In the genomic region with DNA sequence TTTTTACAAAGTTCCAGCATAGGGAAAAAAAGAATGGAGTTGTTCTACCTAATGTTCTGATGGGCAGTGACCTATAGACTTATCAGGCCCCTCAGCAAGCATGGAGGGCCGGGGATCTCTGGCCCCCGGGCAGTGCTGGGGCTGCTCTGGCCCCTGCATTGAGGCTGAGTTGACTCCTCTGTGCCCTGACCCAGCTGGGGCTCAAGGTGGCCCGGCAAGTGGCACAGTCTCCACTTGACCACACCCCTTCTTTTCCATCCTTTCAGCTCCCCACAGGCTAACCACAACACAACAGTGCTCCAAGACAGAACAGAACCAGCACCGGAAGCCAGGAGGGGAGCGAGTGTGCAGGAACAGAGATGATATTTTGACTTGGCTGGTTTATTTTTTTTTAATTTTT, we compare ENCODE assay signal across 20 cellular contexts. TPM values are rescaled to one million over a fixed set of nuclear protein-coding genes. Genes with fewer than 3 reads are reported as not detected.
DNase-seq lines count a peak whose midpoint lies in the region; ATAC-seq and TF ChIP-seq lines count a peak whose summit lies in the region.
"Had no signal": no experiment of that assay in that cellular context is flagged by ENCODE, and none has a peak within 500 bp of the region (broad histone marks: within the 10 kb centered on the region; RNA-seq: fewer than 3 reads in every experiment).

No MANE protein-coding gene starts in this region.

- H4K20me1 ChIP-seq in BLaER1 treated with 17β-estradiol and CSF1 and Interleukin-3, amounts not matched to agents 10 nM and 100 nM = no peaks in the 10 kb centered on the region

- no peaks in the 10 kb centered on the region for H3K9me3 Mint-ChIP-seq in CD8-positive, alpha-beta T cell
- H3K9me3 Mint-ChIP-seq in memory B cell = no peaks in the 10 kb centered on the region
- H3K9me3 Mint-ChIP-seq: brain had no signal

- intact Hi-C loops in CD8-positive, alpha-beta T cell (cut with DNase I, micrococcal nuclease) = loop anchor here in 1 of 2 experiments (1.0 kb wide), 1 partner anchor 14 kb away; no protein-coding TSS in a partner anchor

- no peaks in the 10 kb centered on the region for H3K79me1 ChIP-seq in trophoblast cell (ENCODE audit: low read length)

- CTCF ChIA-PET in CD8-positive, alpha-beta T cell (lab: Charles Lee) = interaction anchor here (0.7 to 2.5 kb wide), 4 partner anchors 10 to 25 kb away, joined by 3 to 12 read pairs (median 5); no protein-coding TSS in a partner anchor

- H3K4me2 ChIP-seq in BLaER1 treated with 17β-estradiol and CSF1 and Interleukin-3, amounts not matched to agents 10 nM and 100 nM = peak overlapping the region; percentile 49 to 88 (median 60)
- no peak overlapping the region for H3K4me2 ChIP-seq in trophoblast cell (ENCODE audit: low read length)

- H3K23ac ChIP-seq in trophoblast cell (ENCODE audit: low read length) = no peak overlapping the region

- no CpG with 5 or more reads among the region's 5 CpGs for WGBS in trophoblast cell (ENCODE audit: extremely low coverage, insufficient coverage, insufficient read length)

- DNase-seq in CD8-positive, alpha-beta T cell = peak in 1 of 7 experiments; percentile 34
- DNase-seq in memory B cell (ENCODE audit: low spot score in 2 of 2) = no peak
- DNase-seq in trophoblast cell = no peak
- DNase-seq in DMS153 (lab: John Stamatoyannopoulos, UW) = no peak
- DNase-seq: activated T-cell treated with anti-CD3 and anti-CD28 coated beads for 4 hours; dermis blood vessel endothelial cell; DMS53; MM.1S; NCI-H1930; NCI-H510A treated with DMSO at 0.1 percent for 48 hours; stimulated activated CD4-positive, alpha-beta T cell treated with anti-CD3 and anti-CD28 coated beads, Interleukin-2, amount 100 ng/mL, for 24 hours; T1000 had no signal

- H3K14ac ChIP-seq in trophoblast cell (ENCODE audit: low read length) = no peak overlapping the region

- no peak overlapping the region for H3K4me3 Mint-ChIP-seq in CD8-positive, alpha-beta T cell
- no peak overlapping the region for H3K4me3 Mint-ChIP-seq in memory B cell
- H3K4me3 Mint-ChIP-seq: brain had no signal

- H3K9me3 ChIP-seq in BLaER1 treated with 17β-estradiol and CSF1 and Interleukin-3, amounts not matched to agents 10 nM and 100 nM (replicated peaks in 1 of 11) = no peaks in the 10 kb centered on the region
- no peaks in the 10 kb centered on the region for H3K9me3 ChIP-seq in CD8-positive, alpha-beta T cell (ENCODE audit: low read length)
- H3K9me3 ChIP-seq in KOPT-K1 (ENCODE audit: insufficient read depth, low read length, poor library complexity, severe bottlenecking) (no peaks in the 10 kb centered on the region), trophoblast cell (ENCODE audit: insufficient read depth, low read depth, low read length) (peaks cover 13% of the 10 kb centered on the region)
- H3K9me3 ChIP-seq: HAP-1 had no signal

- no peaks in the 10 kb centered on the region for H3K79me2 ChIP-seq in trophoblast cell (ENCODE audit: control insufficient read depth, insufficient read depth, low read length, poor library complexity)
- H3K79me2 ChIP-seq: parathyroid adenoma had no signal

- no peak overlapping the region for H4K8ac ChIP-seq in trophoblast cell (ENCODE audit: low read depth, low read length)

- H3K36me3 ChIP-seq in BLaER1 treated with 17β-estradiol and CSF1 and Interleukin-3, amounts not matched to agents 10 nM and 100 nM = no peaks in the 10 kb centered on the region
- no peaks in the 10 kb centered on the region for H3K36me3 ChIP-seq in CD8-positive, alpha-beta T cell (ENCODE audit: insufficient read depth, low read length)
- no peaks in the 10 kb centered on the region for H3K36me3 ChIP-seq in KOPT-K1 (ENCODE audit: insufficient read depth, low read length)
- H3K36me3 ChIP-seq in trophoblast cell (ENCODE audit: control insufficient read depth in 1 of 2, insufficient read depth in 2 of 2, low read length in 2 of 2) = no peaks in the 10 kb centered on the region
- H3K36me3 ChIP-seq: HAP-1 had no signal

- H3K27ac Mint-ChIP-seq in CD8-positive, alpha-beta T cell = peak overlapping the region; percentile 92
- H3K27ac Mint-ChIP-seq in memory B cell = no peak overlapping the region
- H3K27ac Mint-ChIP-seq: brain had no signal

- H4K91ac ChIP-seq in trophoblast cell (ENCODE audit: low read depth, low read length) = no peak overlapping the region

- POLR2A ChIA-PET in CD8-positive, alpha-beta T cell (lab: Charles Lee) = interaction anchor here (0.9 to 4.2 kb wide), 2 partner anchors 11 to 115 kb away, joined by 3 to 65 read pairs; no protein-coding TSS in a partner anchor

- no peak overlapping the region for H4K12ac ChIP-seq in trophoblast cell (ENCODE audit: low read depth, low read length)

- no peaks in the 10 kb centered on the region for H3K36me3 Mint-ChIP-seq in CD8-positive, alpha-beta T cell
- no peaks in the 10 kb centered on the region for H3K36me3 Mint-ChIP-seq in memory B cell
- H3K36me3 Mint-ChIP-seq: activated naive CD8-positive, alpha-beta T cell; brain had no signal

- H2BK5ac ChIP-seq in trophoblast cell (ENCODE audit: low read depth, low read length, poor library complexity) = no peak overlapping the region

- peaks cover 14 to 66% (median 23%) of the 10 kb centered on the region in 10 experiments for H3K4me1 ChIP-seq in BLaER1 treated with 17β-estradiol and CSF1 and Interleukin-3, amounts not matched to agents 10 nM and 100 nM
- peaks cover 28% of the 10 kb centered on the region for H3K4me1 ChIP-seq in CD8-positive, alpha-beta T cell (ENCODE audit: insufficient read depth, low read length)
- no peaks in the 10 kb centered on the region for H3K4me1 ChIP-seq in trophoblast cell (ENCODE audit: control insufficient read depth in 1 of 2, insufficient read depth in 2 of 2, low read length in 2 of 2)
- H3K4me1 ChIP-seq: HAP-1, parathyroid adenoma had no signal

- H3K27ac ChIP-seq in BLaER1 treated with 17β-estradiol and CSF1 and Interleukin-3, amounts not matched to agents 10 nM and 100 nM = peak overlapping the region in 8 of 11 experiments; percentile 9 to 96 (median 52); a peak in 12 of 22 replicates
- H3K27ac ChIP-seq in CD8-positive, alpha-beta T cell (ENCODE audit: low read depth, low read length) = peak overlapping the region; percentile 19
- H3K27ac ChIP-seq in KOPT-K1 (ENCODE audit: low read depth, low read length, poor library complexity, severe bottlenecking) (peak overlapping the region; percentile 69), trophoblast cell (ENCODE audit: low read depth, low read length) (no peak overlapping the region)
- H3K27ac ChIP-seq: parathyroid adenoma had no signal

- peak overlapping the region in 2 of 11 experiments; percentile 65 to 73; a peak in 4 of 22 replicates for H3K9ac ChIP-seq in BLaER1 treated with 17β-estradiol and CSF1 and Interleukin-3, amounts not matched to agents 10 nM and 100 nM
- H3K9ac ChIP-seq in trophoblast cell (ENCODE audit: low read length) = no peak overlapping the region
- H3K9ac ChIP-seq: parathyroid adenoma had no signal

- H2BK12ac ChIP-seq in trophoblast cell (ENCODE audit: low read length) = no peak overlapping the region

- no peak overlapping the region for H2AFZ ChIP-seq in trophoblast cell (ENCODE audit: insufficient read depth, low read length, poor library complexity)
- H2AFZ ChIP-seq: parathyroid adenoma had no signal

- H3K27me3 Mint-ChIP-seq in CD8-positive, alpha-beta T cell (ENCODE audit: low read depth) = no peaks in the 10 kb centered on the region
- H3K27me3 Mint-ChIP-seq in memory B cell = peaks cover 5% of the 10 kb centered on the region
- H3K27me3 Mint-ChIP-seq: activated naive CD8-positive, alpha-beta T cell; brain had no signal

- H2AK5ac ChIP-seq in trophoblast cell (ENCODE audit: low read length) = no peak overlapping the region

- TF ChIP-seq CTCF in CD8-positive, alpha-beta T cell (IDR thresholded peaks at IDR 0.05) = no peak

- no peak overlapping the region for H3K18ac ChIP-seq in trophoblast cell (ENCODE audit: low read length)

- no peaks in the 10 kb centered on the region for H3K27me3 ChIP-seq in BLaER1 treated with 17β-estradiol and CSF1 and Interleukin-3, amounts not matched to agents 10 nM and 100 nM
- H3K27me3 ChIP-seq in CD8-positive, alpha-beta T cell (ENCODE audit: insufficient read depth, low read length) = no peaks in the 10 kb centered on the region
- H3K27me3 ChIP-seq in trophoblast cell (ENCODE audit: insufficient read depth, low read length) = no peaks in the 10 kb centered on the region

- H3K4me3 ChIP-seq in BLaER1 treated with 17β-estradiol and CSF1 and Interleukin-3, amounts not matched to agents 10 nM and 100 nM = no peak overlapping the region
- no peak overlapping the region for H3K4me3 ChIP-seq in CD8-positive, alpha-beta T cell (ENCODE audit: low read depth, low read length)
- no peak overlapping the region for H3K4me3 ChIP-seq in trophoblast cell (ENCODE audit: low read depth, low read length)
- H3K4me3 ChIP-seq: HAP-1 had no signal

- H3K4me1 Mint-ChIP-seq in CD8-positive, alpha-beta T cell (ENCODE audit: low read depth) = peaks cover 31% of the 10 kb centered on the region
- peaks cover 4% of the 10 kb centered on the region for H3K4me1 Mint-ChIP-seq in memory B cell

- H3K4ac ChIP-seq in trophoblast cell (ENCODE audit: low read depth, low read length) = no peak overlapping the region

- peak; percentile 13 for ATAC-seq in CD8-positive, alpha-beta T cell
- ATAC-seq in memory B cell (ENCODE audit: low read depth) (peak; percentile 4), GM21619 (IDR thresholded peaks at IDR 0.05; ENCODE audit: unreplicated experiment) (no peak)

- H2BK120ac ChIP-seq in trophoblast cell (ENCODE audit: insufficient read depth, low read length, poor library complexity) = no peak overlapping the region

RNA-seq across cellular contexts. Expression of gene TOGARAM2, which starts 19.9 kb away (rescaled TPM):
- total RNA-seq in CD8-positive, alpha-beta T cell = 1 to 10 TPM; 4.6 to 4.8 TPM
- polyA plus RNA-seq in trophoblast cell (2013) = 0.07 and 0.14 TPM in 2 replicates
- total RNA-seq: dermis blood vessel endothelial cell, epithelial cell of proximal tubule had no signal
